In genomic region chr9:37302277-37302676, GRCh38 we compare ENCODE assay signal across 9 cellular contexts.
DNase-seq lines count a peak whose midpoint lies in the region; ATAC-seq, FAIRE-seq and TF ChIP-seq lines count a peak whose summit lies in the region.
"Had no signal": no experiment of that assay in that cellular context is flagged by ENCODE, and none has a peak within 500 bp of the region (broad histone marks: within the 10 kb centered on the region; RNA-seq: fewer than 3 reads in every experiment).

No MANE protein-coding gene starts in this region.

- no peak for TF ChIP-seq CTCF in mammary epithelial cell (conservative IDR thresholded peaks at IDR 0.05 in 1 of 2, IDR thresholded peaks at IDR 0.05 in 1 of 2; ENCODE audit: extremely low read depth in 1 of 2, insufficient read depth in 1 of 2, low read depth in 1 of 2, low read length in 2 of 2)
- no peak for TF ChIP-seq CTCF in heart left ventricle (IDR thresholded peaks at IDR 0.05)
- no peak for TF ChIP-seq CTCF in SK-N-SH (IDR thresholded peaks at IDR 0.05)

- H3K4me1 ChIP-seq in mammary epithelial cell (ENCODE audit: insufficient read depth, low read length): peaks cover 4% of the 10 kb centered on the region
- H3K4me1 ChIP-seq in heart left ventricle: peaks cover 0 to 30% (median 0%) of the 10 kb centered on the region in 12 donors
- peaks cover 0 to 4% of the 10 kb centered on the region in 2 experiments; a peak in 1 of 4 replicates for H3K4me1 ChIP-seq in SK-N-SH (ENCODE audit: control insufficient read depth in 1 of 2, insufficient read depth in 2 of 2, low read depth in 1 of 2, low read length in 1 of 2)

- H3K9me3 Mint-ChIP-seq in activated CD8-positive, alpha-beta T cell treated with anti-CD3 and anti-CD28 coated beads, Interleukin-2, amount 10 ng/mL, durations not matched to agents 7 days and 5 days (ENCODE audit: insufficient read depth): no peaks in the 10 kb centered on the region

- H3K9me3 ChIP-seq in mammary epithelial cell (replicated peaks; ENCODE audit: insufficient read depth, low read length) (no peaks in the 10 kb centered on the region), heart left ventricle (no peaks in the 10 kb centered on the region), SK-N-SH (no peaks in the 10 kb centered on the region)
- H3K9me3 ChIP-seq: neutrophil had no signal

- CTCF ChIA-PET in activated CD8-positive, alpha-beta T cell treated with anti-CD3 and anti-CD28 coated beads, Interleukin-2, amount 10 ng/mL, durations not matched to agents 7 days and 5 days (lab: Charles Lee): interaction anchor here (0.7 to 2.5 kb wide), 5 partner anchors 15 to 170 kb away, joined by 3 to 13 read pairs (median 3); no protein-coding TSS in a partner anchor
- CTCF ChIA-PET in mammary epithelial cell (lab: Charles Lee; ENCODE audit: low non-redundant PET) (no interaction called here), SK-N-SH (lab: Yijun Ruan, JAX) (interaction anchor here (0.6 to 0.7 kb wide), 2 partner anchors 132 to 428 kb away, joined by 3 read pairs; no protein-coding TSS in a partner anchor)

- intact Hi-C loops in mammary epithelial cell (cut with micrococcal nuclease): loop anchor here (10.0 kb wide), 1 partner anchor 427 kb away; no protein-coding TSS in a partner anchor
- intact Hi-C loops in heart left ventricle (cut with DNase I): no loop called here

- H3K4me2 ChIP-seq in mammary epithelial cell (ENCODE audit: insufficient read depth, low read depth, low read length) (no peak overlapping the region), SK-N-SH (no peak overlapping the region)

- no peak for FAIRE-seq in frontal cortex (lab: Jason Lieb, UNC)

- peaks cover 37% of the 10 kb centered on the region for H3K36me3 Mint-ChIP-seq in activated CD8-positive, alpha-beta T cell treated with anti-CD3 and anti-CD28 coated beads, Interleukin-2, amount 10 ng/mL, durations not matched to agents 7 days and 5 days (ENCODE audit: low read depth)

- H3F3A ChIP-seq in SK-N-SH (replicated peaks; ENCODE audit: insufficient read depth): peaks cover 9% of the 10 kb centered on the region

- TF ChIP-seq RAD21 in SK-N-SH (IDR thresholded peaks at IDR 0.05; ENCODE audit: low read length): no peak

- in situ Hi-C loops in G401 (cut with HindIII; ENCODE audit: low sequenced_read_pairs): no loop called here
- in situ Hi-C loops in mammary epithelial cell (cut with MboI; ENCODE audit: low sequenced_read_pairs in 2 of 2): no loop called here

- H3K27ac ChIP-seq in mammary epithelial cell (ENCODE audit: insufficient read depth, low read depth, low read length) (no peak overlapping the region), heart left ventricle (no peak overlapping the region), SK-N-SH (ENCODE audit: low read depth in 2 of 2, low read length in 1 of 2) (no peak overlapping the region)
- H3K27ac ChIP-seq: neutrophil had no signal

- peak overlapping the region; percentile 69 for H3K4me3 Mint-ChIP-seq in activated CD8-positive, alpha-beta T cell treated with anti-CD3 and anti-CD28 coated beads, Interleukin-2, amount 10 ng/mL, durations not matched to agents 7 days and 5 days

- no peak overlapping the region for H3K4me3 ChIP-seq in mammary epithelial cell (replicated peaks in 1 of 3; ENCODE audit: insufficient read depth in 1 of 3, low read depth in 2 of 3, low read length in 3 of 3)
- peak overlapping the region in 1 of 12 donors; percentile 7 for H3K4me3 ChIP-seq in heart left ventricle
- H3K4me3 ChIP-seq in SK-N-SH (ENCODE audit: low read depth in 2 of 2, low read length in 1 of 2): no peak overlapping the region

- 100% methylated on average over 3 of the region's 3 CpGs for whole genome bisulfite sequencing in mammary epithelial cell (ENCODE audit: low coverage, missing lambda C conversion rate)
- WGBS in heart left ventricle, 4 donors: 46 to 54% (median 47%) methylated on average over 3 of the region's 3 CpGs
- WGBS in SK-N-SH (ENCODE audit: low lambda C conversion rate): 87% methylated on average over 3 of the region's 3 CpGs

- ATAC-seq in GM19455 (IDR thresholded peaks at IDR 0.05; ENCODE audit: unreplicated experiment) (peak; percentile 74), HG03457 (IDR thresholded peaks at IDR 0.05; ENCODE audit: unreplicated experiment) (peak; percentile 71), heart left ventricle (no peak)
- peak; percentile 96 for ATAC-seq in activated CD8-positive, alpha-beta T cell treated with anti-CD3 and anti-CD28 coated beads, Interleukin-2, amount 10 ng/mL, durations not matched to agents 7 days and 5 days

- no peaks in the 10 kb centered on the region for H3K27me3 Mint-ChIP-seq in activated CD8-positive, alpha-beta T cell treated with anti-CD3 and anti-CD28 coated beads, Interleukin-2, amount 10 ng/mL, durations not matched to agents 7 days and 5 days (ENCODE audit: low read depth)

- H3K9ac ChIP-seq in mammary epithelial cell (ENCODE audit: insufficient read depth, low read length) (no peak overlapping the region), SK-N-SH (no peak overlapping the region)

- H4K20me1 ChIP-seq in mammary epithelial cell (ENCODE audit: insufficient read depth, low read length) (no peaks in the 10 kb centered on the region), SK-N-SH (ENCODE audit: insufficient read depth) (no peaks in the 10 kb centered on the region)

- dilution Hi-C loops in mammary epithelial cell (cut with HindIII; ENCODE audit: low sequenced_read_pairs): loop anchor here (5.0 kb wide), 1 partner anchor 60 kb away; no protein-coding TSS in a partner anchor

- H3K79me2 ChIP-seq in mammary epithelial cell (ENCODE audit: insufficient read depth, low read length) (no peaks in the 10 kb centered on the region), SK-N-SH (ENCODE audit: insufficient read depth) (peaks cover 5% of the 10 kb centered on the region)

- TF ChIP-seq POLR2A in heart left ventricle (IDR thresholded peaks at IDR 0.05): no peak

- H3K36me3 ChIP-seq in mammary epithelial cell (ENCODE audit: insufficient read depth, low read length) (peaks cover 3% of the 10 kb centered on the region), heart left ventricle (peaks cover 0 to 33% (median 19%) of the 10 kb centered on the region in 9 donors), SK-N-SH (replicated peaks in 1 of 2; ENCODE audit: control insufficient read depth in 1 of 2, insufficient read depth in 2 of 2, low read length in 1 of 2) (peaks cover 0 to 5% of the 10 kb centered on the region in 2 experiments)

- POLR2A ChIA-PET in activated CD8-positive, alpha-beta T cell treated with anti-CD3 and anti-CD28 coated beads, Interleukin-2, amount 10 ng/mL, durations not matched to agents 7 days and 5 days (lab: Charles Lee): interaction anchor here (0.6 to 2.4 kb wide), 2 partner anchors 61 to 182 kb away, joined by 3 to 14 read pairs; partner anchors contain the start of gene ZCCHC7
- POLR2A ChIA-PET in SK-N-SH (lab: Yijun Ruan, JAX): no interaction called here

- peak overlapping the region; percentile 91 for H3K27ac Mint-ChIP-seq in activated CD8-positive, alpha-beta T cell treated with anti-CD3 and anti-CD28 coated beads, Interleukin-2, amount 10 ng/mL, durations not matched to agents 7 days and 5 days

- H3K27me3 ChIP-seq in mammary epithelial cell (ENCODE audit: insufficient read depth, low read length) (no peaks in the 10 kb centered on the region), heart left ventricle (no peaks in the 10 kb centered on the region), SK-N-SH (ENCODE audit: insufficient read depth) (no peaks in the 10 kb centered on the region)
- H3K27me3 ChIP-seq: neutrophil had no signal

- H2AFZ ChIP-seq in mammary epithelial cell (ENCODE audit: low read depth, low read length) (no peak overlapping the region), SK-N-SH (ENCODE audit: low read depth) (no peak overlapping the region)

- no peak for TF ChIP-seq EP300 in SK-N-SH (IDR thresholded peaks at IDR 0.05; ENCODE audit: borderline replicate concordance in 1 of 2, low read depth in 1 of 2, low read length in 1 of 2)

- H3K4me1 Mint-ChIP-seq in activated CD8-positive, alpha-beta T cell treated with anti-CD3 and anti-CD28 coated beads, Interleukin-2, amount 10 ng/mL, durations not matched to agents 7 days and 5 days (ENCODE audit: low read depth): peaks cover 59% of the 10 kb centered on the region

- H3K9me2 ChIP-seq in SK-N-SH: no peaks in the 10 kb centered on the region

- peak; percentile 72 for DNase-seq in G401 (ENCODE audit: low spot score)
- DNase-seq in activated CD8-positive, alpha-beta T cell treated with anti-CD3 and anti-CD28 coated beads, Interleukin-2, amount 10 ng/mL, durations not matched to agents 7 days and 5 days: peak; percentile 77
- DNase-seq in mammary epithelial cell: no peak
- no peak for DNase-seq in heart left ventricle
- no peak for DNase-seq in SK-N-SH
- no peak for DNase-seq in frontal cortex (ENCODE audit: low spot score in 2 of 2)

- BruUV-seq in mammary epithelial cell (replicated peaks; lab: Mats Ljungman, UMichigan): no TSS peak

TF ChIP-seq in SK-N-SH, 30 proteins besides CTCF, POLR2A, EP300 and RAD21 (continues in another document):
- TF ChIP-seq GATA2 (CRISPR knock-in tag; IDR thresholded peaks at IDR 0.05) (no peak), USF1 (IDR thresholded peaks at IDR 0.05; ENCODE audit: borderline replicate concordance, low read depth) (no peak), SMC3 (IDR thresholded peaks at IDR 0.05; ENCODE audit: low read depth, low read length) (no peak), RFX5 (IDR thresholded peaks at IDR 0.05; ENCODE audit: low read length) (no peak), SIN3A (IDR thresholded peaks at IDR 0.05; ENCODE audit: borderline replicate concordance, low read depth, low read length) (no peak)
- TF ChIP-seq, protein P1, sequence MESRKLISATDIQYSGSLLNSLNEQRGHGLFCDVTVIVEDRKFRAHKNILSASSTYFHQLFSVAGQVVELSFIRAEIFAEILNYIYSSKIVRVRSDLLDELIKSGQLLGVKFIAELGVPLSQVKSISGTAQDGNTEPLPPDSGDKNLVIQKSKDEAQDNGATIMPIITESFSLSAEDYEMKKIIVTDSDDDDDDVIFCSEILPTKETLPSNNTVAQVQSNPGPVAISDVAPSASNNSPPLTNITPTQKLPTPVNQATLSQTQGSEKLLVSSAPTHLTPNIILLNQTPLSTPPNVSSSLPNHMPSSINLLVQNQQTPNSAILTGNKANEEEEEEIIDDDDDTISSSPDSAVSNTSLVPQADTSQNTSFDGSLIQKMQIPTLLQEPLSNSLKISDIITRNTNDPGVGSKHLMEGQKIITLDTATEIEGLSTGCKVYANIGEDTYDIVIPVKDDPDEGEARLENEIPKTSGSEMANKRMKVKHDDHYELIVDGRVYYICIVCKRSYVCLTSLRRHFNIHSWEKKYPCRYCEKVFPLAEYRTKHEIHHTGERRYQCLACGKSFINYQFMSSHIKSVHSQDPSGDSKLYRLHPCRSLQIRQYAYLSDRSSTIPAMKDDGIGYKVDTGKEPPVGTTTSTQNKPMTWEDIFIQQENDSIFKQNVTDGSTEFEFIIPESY (IDR thresholded peaks at IDR 0.05; ENCODE audit: borderline replicate concordance, low read depth): no peak

Comparison
In these comparisons a context has a peak if more than half of its experiments do, and no peak if none do; other contexts are left out.
1. DNase-seq: peak in G401 (single experiment) and activated CD8-positive, alpha-beta T cell treated with anti-CD3 and anti-CD28 coated beads, Interleukin-2, amount 10 ng/mL, durations not matched to agents 7 days and 5 days (single experiment); none in mammary epithelial cell (single experiment), heart left ventricle (0 of 5), SK-N-SH (single experiment) and frontal cortex (0 of 2).
2. ATAC-seq: peak in GM19455 (single experiment), HG03457 (single experiment) and activated CD8-positive, alpha-beta T cell treated with anti-CD3 and anti-CD28 coated beads, Interleukin-2, amount 10 ng/mL, durations not matched to agents 7 days and 5 days (single experiment); none in heart left ventricle (0 of 4).